Comparison of ENCODE assay signal across 8 cellular contexts in genomic region chr16:57299719-57300386, GRCh38. TPM values are rescaled to one million over a fixed set of nuclear protein-coding genes. Genes with fewer than 3 reads are reported as not detected.
A peak's percentile ranks its signal among the peaks of the same experiment; 100 is the strongest.
DNase-seq lines count a peak whose midpoint lies in the region; ATAC-seq lines count a peak whose summit lies in the region.

No MANE protein-coding gene starts in this region.

- peak; percentile 55 for ATAC-seq in GM18909 (IDR thresholded peaks at IDR 0.05; ENCODE audit: poor library complexity, unreplicated experiment)
- peak; percentile 44 for ATAC-seq in HG03159 (IDR thresholded peaks at IDR 0.05; ENCODE audit: unreplicated experiment)
- peak; percentile 74 for ATAC-seq in activated CD4-positive, alpha-beta T cell treated with anti-CD3 and anti-CD28 coated beads for 36 hours

- no peaks in the 10 kb centered on the region for H3K27me3 ChIP-seq in layer of hippocampus (ENCODE audit: control insufficient read depth, insufficient read depth, low read length)

- peak overlapping the region; percentile 90 for H3K27ac ChIP-seq in cingulate gyrus (ENCODE audit: low read depth, low read length)
- peak overlapping the region; percentile 88 for H3K27ac ChIP-seq in layer of hippocampus (ENCODE audit: low read depth, low read length)

- POLR2A ChIA-PET in activated CD4-positive, alpha-beta T cell treated with anti-CD3 and anti-CD28 coated beads for 36 hours (lab: Charles Lee), result interaction anchor here (0.9 to 1.0 kb wide), 2 partner anchors 117 to 147 kb away, joined by 3 to 4 read pairs; partner anchors contain the start of genes CIAPIN1 and COQ9

- in situ Hi-C loops in ACHN (cut with HindIII; ENCODE audit: low pct_ligation_motif_present, low pct_unique_long_range_greater_than_20kb, low sequenced_read_pairs), result no loop called here

- H3K27ac Mint-ChIP-seq in activated CD4-positive, alpha-beta T cell treated with anti-CD3 and anti-CD28 coated beads for 36 hours, result no peak overlapping the region

- CTCF ChIA-PET in activated CD4-positive, alpha-beta T cell treated with anti-CD3 and anti-CD28 coated beads for 36 hours (lab: Charles Lee), result interaction anchor here (0.6 to 7.0 kb wide), 27 partner anchors 8 to 335 kb away, joined by 3 to 129 read pairs (median 4); partner anchors contain the start of genes ARL2BP, CIAPIN1, COQ9 and PSME3IP1

- intact Hi-C loops in activated CD4-positive, alpha-beta T cell treated with anti-CD3 and anti-CD28 coated beads for 36 hours (cut with DNase I, micrococcal nuclease), result loop anchor here (1.0 to 5.0 kb wide), 18 partner anchors 14 to 829 kb away; partner anchors contain the start of genes CCDC102A (in 2 of the 2), PSME3IP1 (in 2 of the 2), RSPRY1 (in 2 of the 2) and ARL2BP (in 1 of the 2)

- H3K9me3 Mint-ChIP-seq in activated CD4-positive, alpha-beta T cell treated with anti-CD3 and anti-CD28 coated beads for 36 hours (ENCODE audit: low read depth), result no peaks in the 10 kb centered on the region

- no peaks in the 10 kb centered on the region for H3K27me3 Mint-ChIP-seq in activated CD4-positive, alpha-beta T cell treated with anti-CD3 and anti-CD28 coated beads for 36 hours

- H3K4me1 Mint-ChIP-seq in activated CD4-positive, alpha-beta T cell treated with anti-CD3 and anti-CD28 coated beads for 36 hours, result peaks cover 3% of the 10 kb centered on the region

- peak; percentile 96 for DNase-seq in ACHN
- peak; percentile 73 for DNase-seq in NCI-H510A (lab: John Stamatoyannopoulos, UW)
- peak; percentile 93 for DNase-seq in activated CD4-positive, alpha-beta T cell treated with anti-CD3 and anti-CD28 coated beads for 36 hours
- peak; percentile 55 to 80 (median 74) for DNase-seq in stimulated activated CD4-positive, alpha-beta T cell treated with anti-CD3 and anti-CD28 coated beads, Interleukin-1b, Interleukin-23, amount 100 ng/mL, for 24 hours (ENCODE audit: low read depth in 4 of 4, low spot score in 1 of 4)

- no peaks in the 10 kb centered on the region for H3K36me3 Mint-ChIP-seq in activated CD4-positive, alpha-beta T cell treated with anti-CD3 and anti-CD28 coated beads for 36 hours (ENCODE audit: low read depth)

- no peak overlapping the region for H3K4me3 Mint-ChIP-seq in activated CD4-positive, alpha-beta T cell treated with anti-CD3 and anti-CD28 coated beads for 36 hours

RNA-seq across cellular contexts. Expression of gene PLLP, which starts 15.4 kb away (rescaled TPM):
- total RNA-seq in activated CD4-positive, alpha-beta T cell treated with anti-CD3 and anti-CD28 coated beads for 36 hours, result under 1 TPM; 0.30 to 0.33 TPM

RNA-seq across cellular contexts. Expression of gene ARL2BP, which starts 54.8 kb away (rescaled TPM):
- 10 to 100 TPM in 1 of 2 experiments, 1 to 10 TPM in 1; 9.9 to 11.1 TPM for total RNA-seq in activated CD4-positive, alpha-beta T cell treated with anti-CD3 and anti-CD28 coated beads for 36 hours

RNA-seq across cellular contexts. Expression of gene CCL22, which starts 58.7 kb away (rescaled TPM):
- total RNA-seq in activated CD4-positive, alpha-beta T cell treated with anti-CD3 and anti-CD28 coated beads for 36 hours, result under 1 TPM; 0.72 to 0.91 TPM

Comparison
In these comparisons a context has a peak if more than half of its experiments do, and no peak if none do; other contexts are left out.
1. Peak in every context shown above with its lines: DNase-seq, ATAC-seq and H3K27ac ChIP-seq.